Comparison of ENCODE assay signal across 2 cellular contexts in the genomic region with DNA sequence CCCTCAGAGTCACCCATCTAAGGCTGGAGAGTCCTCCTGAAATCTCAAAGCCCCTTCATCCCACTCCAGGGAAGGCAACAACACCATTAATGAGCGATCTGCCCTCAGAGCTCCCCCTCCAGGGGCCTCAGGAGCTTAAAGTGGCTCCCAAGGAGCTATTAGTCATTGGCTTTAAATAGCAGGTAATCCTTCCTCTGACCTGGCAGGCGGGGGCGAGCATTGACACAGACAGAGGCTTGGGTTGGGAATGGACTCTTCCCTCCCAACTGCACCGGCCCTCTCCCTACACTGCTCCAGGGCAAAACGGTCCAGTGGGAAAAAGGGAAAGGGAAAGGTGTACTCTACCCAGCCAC.
TF ChIP-seq lines count a peak whose summit lies in the region.

No MANE protein-coding gene starts in this region.

TF ChIP-seq in HEK293, 187 proteins besides CTCF, POLR2A, EP300 and RAD21 (continued from another document):
- TF ChIP-seq REST (tag by site-specific recombination; IDR thresholded peaks at IDR 0.05) (no peak), SP2 (tag by site-specific recombination; IDR thresholded peaks at IDR 0.05) (peak; percentile 33; the same call in 1 of the 2 replicates), EGR2 (tag by site-specific recombination; IDR thresholded peaks at IDR 0.05; ENCODE audit: low read depth) (peak; percentile 39; the same call in 1 of the 2 replicates), GLIS2 (tag by site-specific recombination; IDR thresholded peaks at IDR 0.05) (peak; percentile 28), ZNF624 (tag by site-specific recombination; IDR thresholded peaks at IDR 0.05) (no peak), OSR2 (tag by site-specific recombination; IDR thresholded peaks at IDR 0.05) (peak; percentile 62; the same call in 1 of the 2 replicates), PATZ1 (tag by site-specific recombination; IDR thresholded peaks at IDR 0.05) (peak; percentile 37; the same call in 1 of the 2 replicates), ZNF155 (tag by site-specific recombination; IDR thresholded peaks at IDR 0.05) (no peak), ZXDB (tag by site-specific recombination; IDR thresholded peaks at IDR 0.05) (0 out of 2 replicates have a peak, but pooled peaks have one; percentile 16)
- TF ChIP-seq, protein P1, sequence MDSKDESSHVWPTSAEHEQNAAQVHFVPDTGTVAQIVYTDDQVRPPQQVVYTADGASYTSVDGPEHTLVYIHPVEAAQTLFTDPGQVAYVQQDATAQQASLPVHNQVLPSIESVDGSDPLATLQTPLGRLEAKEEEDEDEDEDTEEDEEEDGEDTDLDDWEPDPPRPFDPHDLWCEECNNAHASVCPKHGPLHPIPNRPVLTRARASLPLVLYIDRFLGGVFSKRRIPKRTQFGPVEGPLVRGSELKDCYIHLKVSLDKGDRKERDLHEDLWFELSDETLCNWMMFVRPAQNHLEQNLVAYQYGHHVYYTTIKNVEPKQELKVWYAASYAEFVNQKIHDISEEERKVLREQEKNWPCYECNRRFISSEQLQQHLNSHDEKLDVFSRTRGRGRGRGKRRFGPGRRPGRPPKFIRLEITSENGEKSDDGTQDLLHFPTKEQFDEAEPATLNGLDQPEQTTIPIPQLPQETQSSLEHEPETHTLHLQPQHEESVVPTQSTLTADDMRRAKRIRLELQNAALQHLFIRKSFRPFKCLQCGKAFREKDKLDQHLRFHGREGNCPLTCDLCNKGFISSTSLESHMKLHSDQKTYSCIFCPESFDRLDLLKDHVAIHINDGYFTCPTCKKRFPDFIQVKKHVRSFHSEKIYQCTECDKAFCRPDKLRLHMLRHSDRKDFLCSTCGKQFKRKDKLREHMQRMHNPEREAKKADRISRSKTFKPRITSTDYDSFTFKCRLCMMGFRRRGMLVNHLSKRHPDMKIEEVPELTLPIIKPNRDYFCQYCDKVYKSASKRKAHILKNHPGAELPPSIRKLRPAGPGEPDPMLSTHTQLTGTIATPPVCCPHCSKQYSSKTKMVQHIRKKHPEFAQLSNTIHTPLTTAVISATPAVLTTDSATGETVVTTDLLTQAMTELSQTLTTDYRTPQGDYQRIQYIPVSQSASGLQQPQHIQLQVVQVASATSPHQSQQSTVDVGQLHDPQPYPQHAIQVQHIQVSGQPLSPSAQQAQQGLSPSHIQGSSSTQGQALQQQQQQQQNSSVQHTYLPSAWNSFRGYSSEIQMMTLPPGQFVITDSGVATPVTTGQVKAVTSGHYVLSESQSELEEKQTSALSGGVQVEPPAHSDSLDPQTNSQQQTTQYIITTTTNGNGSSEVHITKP (tag by site-specific recombination; IDR thresholded peaks at IDR 0.05): peak; percentile 100
- TF ChIP-seq, protein P2, sequence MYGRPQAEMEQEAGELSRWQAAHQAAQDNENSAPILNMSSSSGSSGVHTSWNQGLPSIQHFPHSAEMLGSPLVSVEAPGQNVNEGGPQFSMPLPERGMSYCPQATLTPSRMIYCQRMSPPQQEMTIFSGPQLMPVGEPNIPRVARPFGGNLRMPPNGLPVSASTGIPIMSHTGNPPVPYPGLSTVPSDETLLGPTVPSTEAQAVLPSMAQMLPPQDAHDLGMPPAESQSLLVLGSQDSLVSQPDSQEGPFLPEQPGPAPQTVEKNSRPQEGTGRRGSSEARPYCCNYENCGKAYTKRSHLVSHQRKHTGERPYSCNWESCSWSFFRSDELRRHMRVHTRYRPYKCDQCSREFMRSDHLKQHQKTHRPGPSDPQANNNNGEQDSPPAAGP (tag by site-specific recombination; IDR thresholded peaks at IDR 0.05): peak; percentile 47; the same call in 1 of the 2 replicates

TF ChIP-seq in K562, 482 proteins besides CTCF, POLR2A, EP300 and RAD21 (continued from another document):
- TF ChIP-seq FOXK2 (conservative IDR thresholded peaks at IDR 0.05 in 1 of 2, IDR thresholded peaks at IDR 0.05 in 1 of 2; ENCODE audit: low read depth in 2 of 2): peak in 1 of 2 experiments; percentile 50; a peak in 1 of 4 replicates
- peak; percentile 39; the same call in 1 of the 2 replicates for TF ChIP-seq CREM (IDR thresholded peaks at IDR 0.05; ENCODE audit: low read depth)
- 0 out of 2 replicates have a peak, but pooled peaks have one; percentile 29 for TF ChIP-seq MEF2D (tag; conservative IDR thresholded peaks at IDR 0.05; ENCODE audit: low read depth)
- TF ChIP-seq, protein P3, sequence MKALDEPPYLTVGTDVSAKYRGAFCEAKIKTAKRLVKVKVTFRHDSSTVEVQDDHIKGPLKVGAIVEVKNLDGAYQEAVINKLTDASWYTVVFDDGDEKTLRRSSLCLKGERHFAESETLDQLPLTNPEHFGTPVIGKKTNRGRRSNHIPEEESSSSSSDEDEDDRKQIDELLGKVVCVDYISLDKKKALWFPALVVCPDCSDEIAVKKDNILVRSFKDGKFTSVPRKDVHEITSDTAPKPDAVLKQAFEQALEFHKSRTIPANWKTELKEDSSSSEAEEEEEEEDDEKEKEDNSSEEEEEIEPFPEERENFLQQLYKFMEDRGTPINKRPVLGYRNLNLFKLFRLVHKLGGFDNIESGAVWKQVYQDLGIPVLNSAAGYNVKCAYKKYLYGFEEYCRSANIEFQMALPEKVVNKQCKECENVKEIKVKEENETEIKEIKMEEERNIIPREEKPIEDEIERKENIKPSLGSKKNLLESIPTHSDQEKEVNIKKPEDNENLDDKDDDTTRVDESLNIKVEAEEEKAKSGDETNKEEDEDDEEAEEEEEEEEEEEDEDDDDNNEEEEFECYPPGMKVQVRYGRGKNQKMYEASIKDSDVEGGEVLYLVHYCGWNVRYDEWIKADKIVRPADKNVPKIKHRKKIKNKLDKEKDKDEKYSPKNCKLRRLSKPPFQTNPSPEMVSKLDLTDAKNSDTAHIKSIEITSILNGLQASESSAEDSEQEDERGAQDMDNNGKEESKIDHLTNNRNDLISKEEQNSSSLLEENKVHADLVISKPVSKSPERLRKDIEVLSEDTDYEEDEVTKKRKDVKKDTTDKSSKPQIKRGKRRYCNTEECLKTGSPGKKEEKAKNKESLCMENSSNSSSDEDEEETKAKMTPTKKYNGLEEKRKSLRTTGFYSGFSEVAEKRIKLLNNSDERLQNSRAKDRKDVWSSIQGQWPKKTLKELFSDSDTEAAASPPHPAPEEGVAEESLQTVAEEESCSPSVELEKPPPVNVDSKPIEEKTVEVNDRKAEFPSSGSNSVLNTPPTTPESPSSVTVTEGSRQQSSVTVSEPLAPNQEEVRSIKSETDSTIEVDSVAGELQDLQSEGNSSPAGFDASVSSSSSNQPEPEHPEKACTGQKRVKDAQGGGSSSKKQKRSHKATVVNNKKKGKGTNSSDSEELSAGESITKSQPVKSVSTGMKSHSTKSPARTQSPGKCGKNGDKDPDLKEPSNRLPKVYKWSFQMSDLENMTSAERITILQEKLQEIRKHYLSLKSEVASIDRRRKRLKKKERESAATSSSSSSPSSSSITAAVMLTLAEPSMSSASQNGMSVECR (CRISPR knock-in tag; IDR thresholded peaks at IDR 0.05): 0 out of 2 replicates have a peak, but pooled peaks have one; percentile 10
- no peak for TF ChIP-seq TCF7L2 (IDR thresholded peaks at IDR 0.05; ENCODE audit: low read depth, low read length)
- TF ChIP-seq ZZZ3 (IDR thresholded peaks at IDR 0.05): no peak
- peak; percentile 40; the same call in 1 of the 2 replicates for TF ChIP-seq SMARCA4 (IDR thresholded peaks at IDR 0.05)
- peak; percentile 97 for TF ChIP-seq MEF2A (IDR thresholded peaks at IDR 0.05; ENCODE audit: control insufficient read depth, low read depth, low read length)
- TF ChIP-seq, protein P1 (IDR thresholded peaks at IDR 0.05; ENCODE audit: partially characterized antibody): peak; percentile 97
- peak; percentile 60; the same call in 1 of the 2 replicates for TF ChIP-seq ZBTB7A (IDR thresholded peaks at IDR 0.05; ENCODE audit: borderline replicate concordance, control insufficient read depth, low read depth, low read length)
- no peak for TF ChIP-seq FIP1L1 (IDR thresholded peaks at IDR 0.05; ENCODE audit: low read depth, low read length, poor library complexity, severe bottlenecking)
- no peak for TF ChIP-seq PREB (CRISPR knock-in tag; IDR thresholded peaks at IDR 0.05)
- TF ChIP-seq EGR1 (conservative IDR thresholded peaks at IDR 0.05): peak; percentile 87
- TF ChIP-seq PURB (CRISPR knock-in tag; IDR thresholded peaks at IDR 0.05; ENCODE audit: low read depth): no peak
- peak in 1 of 2 experiments; percentile 43; a peak in 1 of 4 replicates for TF ChIP-seq MAZ (CRISPR knock-in tag; conservative IDR thresholded peaks at IDR 0.05 in 1 of 2, IDR thresholded peaks at IDR 0.05 in 1 of 2)
- peak; percentile 44; the same call in 1 of the 2 replicates for TF ChIP-seq FOSL1 (tag; conservative IDR thresholded peaks at IDR 0.05)
- TF ChIP-seq ETS1 (conservative IDR thresholded peaks at IDR 0.05; ENCODE audit: control insufficient read depth, low read depth, low read length): 0 out of 2 replicates have a peak, but pooled peaks have one; percentile 7
- TF ChIP-seq CTCFL (IDR thresholded peaks at IDR 0.05; ENCODE audit: borderline replicate concordance, insufficient read depth, low read depth, low read length, poor library complexity, severe bottlenecking): peak; percentile 23
- peak in 1 of 2 experiments; percentile 64; a peak in 1 of 4 replicates for TF ChIP-seq TEAD1 (CRISPR knock-in tag; IDR thresholded peaks at IDR 0.05)
- no peak for TF ChIP-seq NCOA2 (IDR thresholded peaks at IDR 0.05; ENCODE audit: partially characterized antibody in 2 of 2)
- TF ChIP-seq STAG1 (CRISPR knock-in tag; IDR thresholded peaks at IDR 0.05; ENCODE audit: borderline replicate concordance): no peak
- TF ChIP-seq U2AF2 (optimal IDR thresholded peaks at IDR 0.05; ENCODE audit: low read depth, low read length): no peak
- TF ChIP-seq HNRNPK (IDR thresholded peaks at IDR 0.05; ENCODE audit: low read depth, low read length, poor library complexity, severe bottlenecking): no peak
